20 cellular contexts compared by ENCODE assay signal in the genomic region with DNA sequence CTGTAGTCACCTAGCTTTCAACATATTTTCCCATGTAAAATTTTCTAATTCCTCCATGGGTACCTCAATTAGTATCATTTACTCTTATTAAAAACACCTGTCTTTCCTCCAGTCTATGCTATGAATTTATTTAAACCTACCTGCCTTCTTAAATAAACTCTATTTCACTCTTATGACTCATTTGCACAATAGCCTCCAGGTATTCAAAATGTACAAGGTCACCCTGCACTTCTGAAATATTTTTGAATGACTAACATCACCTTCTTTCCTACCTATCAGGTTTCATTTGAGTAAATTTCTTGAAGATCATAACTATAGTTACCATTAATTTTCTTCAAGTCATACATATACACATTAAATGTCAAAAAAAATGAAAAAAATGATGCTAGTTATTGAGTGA.
"Had no signal": no experiment of that assay in that cellular context is flagged by ENCODE, and none has a peak within 500 bp of the region (broad histone marks: within the 10 kb centered on the region; RNA-seq: fewer than 3 reads in every experiment).

No MANE protein-coding gene starts in this region.

- H3K4me3 ChIP-seq: SJCRH30 had no signal

- H3K27ac ChIP-seq: SJCRH30 had no signal

- H3K36me3 ChIP-seq: SJCRH30 had no signal

- DNase-seq: activated CD4-positive, alpha-beta T cell treated with anti-CD3 and anti-CD28 coated beads for 4 hours; activated CD8-positive, alpha-beta memory T cell treated with anti-CD3 and anti-CD28 coated beads, Interleukin-2, amount 50 U/mL, for 4 hours; activated CD8-positive, alpha-beta T cell treated with anti-CD3 and anti-CD28 coated beads for 36 hours; activated gamma-delta T cell treated with Interleukin-2 at 50 U/mL for 16 hours; activated naive CD4-positive, alpha-beta T cell treated with anti-CD3 and anti-CD28 coated beads, Interleukin-2, amount 10 ng/mL, durations not matched to agents 7 days and 5 days; activated naive CD8-positive, alpha-beta T cell treated with anti-CD3 and anti-CD28 coated beads for 36 hours; activated T-cell treated with anti-CD3 and anti-CD28 coated beads, Interleukin-2, amount 50 U/mL, for 72 hours; anterior cingulate cortex; central memory CD4-positive, alpha-beta T cell; NCI-H1048; NCI-H1417; NCI-H1930; NCI-H2107; NCI-H2171 treated with DMSO at 0.1 percent for 48 hours; NCI-H226; NCI-H69; SJCRH30; SK-N-SH; SW 1271 had no signal

- ATAC-seq: activated CD4-positive, CD25-positive, alpha-beta regulatory T cell treated with anti-CD3 and anti-CD28 coated beads, Interleukin-2, amount 50 U/mL, for 24 hours; activated CD8-positive, alpha-beta T cell treated with anti-CD3 and anti-CD28 coated beads for 36 hours; activated T-cell treated with anti-CD3 and anti-CD28 coated beads, Interleukin-2, amount 50 U/mL, for 72 hours had no signal

- H3K9me3 ChIP-seq: SJCRH30, SK-N-SH had no signal

- H3K27me3 ChIP-seq: SJCRH30 had no signal
